9 cellular contexts compared by ENCODE assay signal in the genomic region with DNA sequence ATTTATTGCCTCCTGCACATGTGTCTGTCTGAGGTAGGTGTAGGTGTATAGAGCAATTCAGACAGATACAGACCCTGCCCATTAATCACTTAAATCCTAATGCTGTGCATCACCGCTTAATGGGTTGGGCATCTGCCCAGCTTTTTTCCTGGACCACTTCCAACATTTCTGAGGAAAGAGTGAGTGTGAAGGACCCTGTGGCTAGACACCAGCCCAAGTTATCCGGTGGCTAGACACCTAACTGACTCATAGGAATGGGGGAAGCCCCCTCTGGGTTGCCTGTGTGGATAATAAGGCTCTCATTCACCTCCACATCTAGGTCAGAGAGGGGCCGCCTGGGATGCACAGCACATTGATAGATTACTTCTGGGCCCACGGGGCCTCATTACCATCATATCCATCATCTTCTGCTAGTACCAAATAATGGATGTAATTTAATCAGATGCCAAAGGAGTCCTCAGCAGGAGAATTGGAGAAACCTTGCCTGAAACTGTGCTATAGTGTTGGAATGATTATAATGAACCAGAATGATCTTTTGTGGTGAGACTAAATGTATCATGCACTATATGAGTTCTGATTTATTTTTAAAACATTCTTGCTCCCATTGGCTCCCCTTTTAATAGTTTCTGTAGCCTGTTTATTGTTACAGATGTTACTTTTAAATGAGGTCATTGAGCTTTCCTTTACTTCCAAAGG.
DNase-seq lines count a peak whose midpoint lies in the region; ATAC-seq and TF ChIP-seq lines count a peak whose summit lies in the region.
"Had no signal": no experiment of that assay in that cellular context is flagged by ENCODE, and none has a peak within 500 bp of the region (broad histone marks: within the 10 kb centered on the region; RNA-seq: fewer than 3 reads in every experiment).

No MANE protein-coding gene starts in this region.

- H2AFZ ChIP-seq in GM23338, result no peak overlapping the region

- H3K4me3 Mint-ChIP-seq in natural killer cell treated with Interleukin-12 subunit alpha and Interleukin-12 subunit beta and Interleukin-15 and Interleukin-18, amount 100 ng/mL, for 72 hours, result peak overlapping the region; percentile 15
- H3K4me3 Mint-ChIP-seq in natural killer cell (no peak overlapping the region), GM23338 (no peak overlapping the region)
- H3K4me3 Mint-ChIP-seq: activated naive CD8-positive, alpha-beta T cell treated with anti-CD3 and anti-CD28 coated beads, Interleukin-2, amount 10 ng/mL, durations not matched to agents 7 days and 5 days had no signal

- no peaks in the 10 kb centered on the region for H3K9me3 ChIP-seq in thyroid gland
- H3K9me3 ChIP-seq in gastroesophageal sphincter, result no peaks in the 10 kb centered on the region

- ATAC-seq in natural killer cell treated with Interleukin-12 subunit alpha and Interleukin-12 subunit beta and Interleukin-15 and Interleukin-18, amount 100 ng/mL, for 72 hours, result peak; percentile 68 to 78
- no peak for ATAC-seq in natural killer cell
- no peak for ATAC-seq in gastroesophageal sphincter
- ATAC-seq in GM23338, result no peak

- no peaks in the 10 kb centered on the region for H3K9me3 Mint-ChIP-seq in natural killer cell treated with Interleukin-12 subunit alpha and Interleukin-12 subunit beta and Interleukin-15 and Interleukin-18, amount 100 ng/mL, for 72 hours
- no peaks in the 10 kb centered on the region for H3K9me3 Mint-ChIP-seq in natural killer cell
- H3K9me3 Mint-ChIP-seq in GM23338, result no peaks in the 10 kb centered on the region
- H3K9me3 Mint-ChIP-seq: activated naive CD8-positive, alpha-beta T cell treated with anti-CD3 and anti-CD28 coated beads, Interleukin-2, amount 10 ng/mL, durations not matched to agents 7 days and 5 days had no signal

- intact Hi-C loops in natural killer cell (cut with micrococcal nuclease) (no loop called here), thyroid gland (cut with DNase I) (no loop called here)

- H3K4me3 ChIP-seq in fibroblast of mammary gland (ENCODE audit: control insufficient read depth, low read depth, low read length) (no peak overlapping the region), thyroid gland (replicated peaks in 1 of 3) (no peak overlapping the region), gastroesophageal sphincter (no peak overlapping the region), GM23338 (no peak overlapping the region)

- TF ChIP-seq POLR2A in thyroid gland (IDR thresholded peaks at IDR 0.05) (no peak), gastroesophageal sphincter (IDR thresholded peaks at IDR 0.05) (no peak)

- peaks cover 0 to 32% of the 10 kb centered on the region in 2 donors for H3K27me3 Mint-ChIP-seq in natural killer cell treated with Interleukin-12 subunit alpha and Interleukin-12 subunit beta and Interleukin-15 and Interleukin-18, amount 100 ng/mL, for 72 hours
- H3K27me3 Mint-ChIP-seq in natural killer cell (ENCODE audit: low read depth in 2 of 2) (peaks cover 0 to 4% of the 10 kb centered on the region in 2 donors), GM23338 (ENCODE audit: insufficient read depth, low read depth, poor library complexity) (no peaks in the 10 kb centered on the region)
- H3K27me3 Mint-ChIP-seq: activated naive CD8-positive, alpha-beta T cell treated with anti-CD3 and anti-CD28 coated beads, Interleukin-2, amount 10 ng/mL, durations not matched to agents 7 days and 5 days had no signal

- TF ChIP-seq EP300 in gastroesophageal sphincter (IDR thresholded peaks at IDR 0.05), result no peak

- H3K27ac ChIP-seq in thyroid gland, result no peak overlapping the region
- H3K27ac ChIP-seq in gastroesophageal sphincter, result peak overlapping the region in 1 of 4 donors; percentile 37
- H3K27ac ChIP-seq in GM23338 (ENCODE audit: low read depth), result no peak overlapping the region

- H3K27ac Mint-ChIP-seq in natural killer cell treated with Interleukin-12 subunit alpha and Interleukin-12 subunit beta and Interleukin-15 and Interleukin-18, amount 100 ng/mL, for 72 hours, result peak overlapping the region in 1 of 2 donors; percentile 21
- H3K27ac Mint-ChIP-seq in natural killer cell (no peak overlapping the region), GM23338 (no peak overlapping the region)
- H3K27ac Mint-ChIP-seq: activated naive CD8-positive, alpha-beta T cell treated with anti-CD3 and anti-CD28 coated beads, Interleukin-2, amount 10 ng/mL, durations not matched to agents 7 days and 5 days had no signal

- H4K20me1 ChIP-seq in GM23338 (replicated peaks; ENCODE audit: insufficient read depth), result peaks cover 16% of the 10 kb centered on the region

- H3K27me3 ChIP-seq in thyroid gland (no peaks in the 10 kb centered on the region), gastroesophageal sphincter (no peaks in the 10 kb centered on the region), GM23338 (ENCODE audit: insufficient read depth) (no peaks in the 10 kb centered on the region)

- H3K79me2 ChIP-seq in GM23338 (replicated peaks; ENCODE audit: insufficient read depth), result peaks cover 22% of the 10 kb centered on the region

- no peaks in the 10 kb centered on the region for H3K36me3 ChIP-seq in thyroid gland
- no peaks in the 10 kb centered on the region for H3K36me3 ChIP-seq in gastroesophageal sphincter
- H3K36me3 ChIP-seq in GM23338 (ENCODE audit: insufficient read depth), result no peaks in the 10 kb centered on the region

- no peaks in the 10 kb centered on the region for H3K9me2 ChIP-seq in GM23338 (ENCODE audit: insufficient read depth)

- no peaks in the 10 kb centered on the region for H3K36me3 Mint-ChIP-seq in natural killer cell treated with Interleukin-12 subunit alpha and Interleukin-12 subunit beta and Interleukin-15 and Interleukin-18, amount 100 ng/mL, for 72 hours
- H3K36me3 Mint-ChIP-seq in natural killer cell (no peaks in the 10 kb centered on the region), GM23338 (ENCODE audit: low read depth) (0 out of 3 replicates have a peak, but pooled peaks cover 2% of the 10 kb centered on the region)
- H3K36me3 Mint-ChIP-seq: activated naive CD8-positive, alpha-beta T cell treated with anti-CD3 and anti-CD28 coated beads, Interleukin-2, amount 10 ng/mL, durations not matched to agents 7 days and 5 days had no signal

- H3K4me2 ChIP-seq in GM23338, result no peak overlapping the region

- no peak for TF ChIP-seq CTCF in natural killer cell (IDR thresholded peaks at IDR 0.05)
- TF ChIP-seq CTCF in fibroblast of mammary gland (conservative IDR thresholded peaks at IDR 0.05; ENCODE audit: control insufficient read depth, insufficient read depth, low read depth, low read length), result no peak
- TF ChIP-seq CTCF in thyroid gland (IDR thresholded peaks at IDR 0.05), result no peak
- TF ChIP-seq CTCF in gastroesophageal sphincter (IDR thresholded peaks at IDR 0.05), result no peak
- no peak for TF ChIP-seq CTCF in GM23338 (conservative IDR thresholded peaks at IDR 0.05; ENCODE audit: low read depth in 2 of 2)

- H3F3A ChIP-seq in GM23338 (replicated peaks; ENCODE audit: low read depth), result no peaks in the 10 kb centered on the region

- WGBS in thyroid gland, 2 donors, result 49 to 59% methylated on average over 3 to 4 of the region's 4 CpGs
- WGBS in gastroesophageal sphincter (ENCODE audit: low coverage in 1 of 2), 2 donors, result 17 to 23% methylated on average over 2 of the region's 4 CpGs

- peaks cover 4 to 12% of the 10 kb centered on the region in 2 donors for H3K4me1 Mint-ChIP-seq in natural killer cell treated with Interleukin-12 subunit alpha and Interleukin-12 subunit beta and Interleukin-15 and Interleukin-18, amount 100 ng/mL, for 72 hours (ENCODE audit: low read depth in 2 of 2)
- H3K4me1 Mint-ChIP-seq in natural killer cell (peaks cover 5% of the 10 kb centered on the region in 2 donors), GM23338 (peaks cover 31% of the 10 kb centered on the region)

- DNase-seq in natural killer cell treated with Interleukin-12 subunit alpha and Interleukin-12 subunit beta and Interleukin-15 and Interleukin-18, amount 100 ng/mL, for 72 hours (ENCODE audit: low spot score), result no peak
- DNase-seq in natural killer cell, result no peak
- peak; percentile 96 for DNase-seq in NCI-H82 (lab: John Stamatoyannopoulos, UW)
- peak; percentile 56 for DNase-seq in fibroblast of mammary gland (ENCODE audit: low read depth)
- peak; percentile 7 to 20 for DNase-seq in thyroid gland
- no peak for DNase-seq in iPS-NIHi11 (ENCODE audit: low spot score)
- no peak for DNase-seq in GM23338 (ENCODE audit: low spot score)
- DNase-seq: activated naive CD8-positive, alpha-beta T cell treated with anti-CD3 and anti-CD28 coated beads, Interleukin-2, amount 10 ng/mL, durations not matched to agents 7 days and 5 days had no signal

- H3K4me1 ChIP-seq in thyroid gland (peaks cover 0 to 15% of the 10 kb centered on the region in 2 donors), gastroesophageal sphincter (peaks cover 0 to 19% (median 4%) of the 10 kb centered on the region in 3 donors), GM23338 (ENCODE audit: insufficient read depth) (peaks cover 4% of the 10 kb centered on the region; the same call in 1 of the 2 replicates)

TF ChIP-seq in GM23338, 12 proteins besides CTCF, POLR2A, EP300 and RAD21:
- no peak for TF ChIP-seq ZNF114 (CRISPR knock-in tag; IDR thresholded peaks at IDR 0.05)

Comparison
In these comparisons a context has a peak if more than half of its experiments do, and no peak if none do; other contexts are left out.
1. ATAC-seq: peak in natural killer cell treated with Interleukin-12 subunit alpha and Interleukin-12 subunit beta and Interleukin-15 and Interleukin-18, amount 100 ng/mL, for 72 hours (2 of 2); none in natural killer cell (0 of 3), gastroesophageal sphincter (single experiment) and GM23338 (single experiment).
2. DNase-seq: peak in NCI-H82 (single experiment), fibroblast of mammary gland (single experiment) and thyroid gland (2 of 2); none in natural killer cell treated with Interleukin-12 subunit alpha and Interleukin-12 subunit beta and Interleukin-15 and Interleukin-18, amount 100 ng/mL, for 72 hours (single experiment), natural killer cell (single experiment), iPS-NIHi11 (single experiment) and GM23338 (single experiment).